ENCODE assay signal across 40 cellular contexts in the genomic region with DNA sequence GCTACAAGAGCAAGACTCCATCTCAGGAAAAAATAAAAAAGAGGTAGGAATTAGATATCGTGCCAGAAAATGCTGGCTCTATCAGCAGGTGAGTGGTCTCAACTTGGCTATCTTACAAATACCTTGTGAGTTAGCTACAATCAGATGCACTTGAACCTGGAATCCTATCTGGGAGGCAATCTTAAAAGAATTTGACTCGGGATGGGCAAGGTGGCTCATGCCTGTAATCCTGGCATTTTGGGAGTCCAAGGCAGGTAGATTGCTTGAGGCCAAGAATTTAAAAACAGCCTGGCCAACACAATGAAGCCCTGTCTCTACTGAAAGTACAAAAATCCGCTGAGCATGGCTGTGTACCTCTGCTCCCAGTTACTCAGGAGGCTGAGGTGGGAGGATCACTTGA. TPM values are rescaled to one million over a fixed set of nuclear protein-coding genes. Genes with fewer than 3 reads are reported as not detected.
"Had no signal": no experiment of that assay in that cellular context is flagged by ENCODE, and none has a peak within 500 bp of the region (broad histone marks: within the 10 kb centered on the region; RNA-seq: fewer than 3 reads in every experiment).

No MANE protein-coding gene starts in this region.

- H3K4me1 ChIP-seq: adrenal gland, ascending aorta, body of pancreas, breast epithelium had no signal

- H3K27ac ChIP-seq: adrenal gland, ascending aorta, body of pancreas, brain microvascular endothelial cell, breast epithelium, cardiac muscle cell had no signal

- H3K27me3 ChIP-seq: adrenal gland, ascending aorta, body of pancreas, brain microvascular endothelial cell, breast epithelium, cardiac muscle cell had no signal

- H3K4me3 ChIP-seq: adrenal gland, ascending aorta, body of pancreas, breast epithelium, cardiac muscle cell had no signal

- DNase-seq: activated effector memory CD4-positive, alpha-beta T cell treated with anti-CD3 and anti-CD28 coated beads, Interleukin-2, amount 50 U/mL, for 16 hours; activated effector memory CD4-positive, alpha-beta T cell treated with Interleukin-2 at 50 U/mL for 16 hours; activated gamma-delta T cell; activated gamma-delta T cell treated with Interleukin-2 at 50 U/mL for 16 hours; activated naive CD4-positive, alpha-beta T cell; activated naive CD4-positive, alpha-beta T cell treated with anti-CD3 and anti-CD28 coated beads for 36 hours; activated naive CD4-positive, alpha-beta T cell treated with anti-CD3 and anti-CD28 coated beads, Interleukin-2, amount 10 ng/mL, durations not matched to agents 7 days and 5 days; activated naive CD4-positive, alpha-beta T cell treated with anti-CD3 and anti-CD28 coated beads, Interleukin-2, amount 50 U/mL, for 16 hours; activated naive CD4-positive, alpha-beta T cell treated with Interleukin-2 at 50 U/mL for 16 hours; activated naive CD8-positive, alpha-beta T cell treated with anti-CD3 and anti-CD28 coated beads for 36 hours; activated naive CD8-positive, alpha-beta T cell treated with anti-CD3 and anti-CD28 coated beads, Interleukin-2, amount 10 ng/mL, durations not matched to agents 7 days and 5 days; activated naive CD8-positive, alpha-beta T cell treated with anti-CD3 and anti-CD28 coated beads, Interleukin-2, amount 50 U/mL, for 24 hours; activated T-cell treated with anti-CD3 and anti-CD28 coated beads, Interleukin-2, amount 50 U/mL, for 1 hour; activated T-cell treated with anti-CD3 and anti-CD28 coated beads, Interleukin-2, amount 50 U/mL, for 24 hours; activated T-cell treated with anti-CD3 and anti-CD28 coated beads, Interleukin-2, amount 50 U/mL, for 4 hours; activated T-cell treated with anti-CD3 and anti-CD28 coated beads, Interleukin-2, amount 50 U/mL, for 48 hours; activated T-cell treated with anti-CD3 and anti-CD28 coated beads, Interleukin-2, amount 50 U/mL, for 72 hours; adrenal gland; amniotic stem cell; amygdala; anterior cingulate cortex; aorta; body of pancreas; brain microvascular endothelial cell; caudate nucleus; central memory CD4-positive, alpha-beta T cell; cerebellar nuclear complex had no signal

- H3K9me3 ChIP-seq: adrenal gland, ascending aorta, body of pancreas, breast epithelium had no signal

- H3K36me3 ChIP-seq: adrenal gland, ascending aorta, brain microvascular endothelial cell, breast epithelium had no signal

- FAIRE-seq: astrocyte, bronchial epithelial cell had no signal

- ATAC-seq: activated naive CD4-positive, alpha-beta T cell treated with anti-CD3 and anti-CD28 coated beads, Interleukin-2, amount 50 U/mL, for 72 hours; activated naive CD8-positive, alpha-beta T cell treated with anti-CD3 and anti-CD28 coated beads, Interleukin-2, amount 50 U/mL, for 24 hours; activated T-cell treated with anti-CD3 and anti-CD28 coated beads, Interleukin-2, amount 50 U/mL, for 4 hours; activated T-cell treated with anti-CD3 and anti-CD28 coated beads, Interleukin-2, amount 50 U/mL, for 72 hours; activated T-helper 17 cell treated with anti-CD3 and anti-CD28 coated beads, Interleukin-2, amount 50 U/mL, for 72 hours; body of pancreas had no signal

RNA-seq across cellular contexts. Expression of a gene that starts 29.4 kb away (rescaled TPM):
- total RNA-seq: ascending aorta had no signal

RNA-seq across cellular contexts. Expression of a gene that starts 42.5 kb away (rescaled TPM):
- total RNA-seq: activated naive CD4-positive, alpha-beta T cell treated with anti-CD3 and anti-CD28 coated beads for 36 hours; activated naive CD8-positive, alpha-beta T cell treated with anti-CD3 and anti-CD28 coated beads for 36 hours; activated T-helper 1 cell treated with anti-CD3 and anti-CD28 coated beads, Interleukin-12 subunit alpha, Interleukin-12 subunit beta, Interleukin-2, Interleukin-4 antibody, amounts not matched to agents 30 ng/mL and 10 ng/mL and 1 ng/mL, durations not matched to agents 14 hours and 24 hours and 36 hours; ascending aorta; breast epithelium; bronchial epithelial cell; chondrocyte had no signal
- polyA plus RNA-seq: cardiac muscle cell had no signal

RNA-seq across cellular contexts. Expression of a gene that starts 48.2 kb away (rescaled TPM):
- total RNA-seq: activated naive CD4-positive, alpha-beta T cell treated with anti-CD3 and anti-CD28 coated beads for 36 hours; activated naive CD4-positive, alpha-beta T cell treated with anti-CD3 and anti-CD28 coated beads, Interleukin-2, amount 50 U/mL, for 72 hours; activated naive CD8-positive, alpha-beta T cell treated with anti-CD3 and anti-CD28 coated beads for 36 hours; activated naive CD8-positive, alpha-beta T cell treated with anti-CD3 and anti-CD28 coated beads, Interleukin-2, amount 10 ng/mL, durations not matched to agents 7 days and 5 days; activated T-cell treated with anti-CD3 and anti-CD28 coated beads, Interleukin-2, amount 50 U/mL, for 4 hours; activated T-cell treated with anti-CD3 and anti-CD28 coated beads, Interleukin-2, amount 50 U/mL, for 72 hours; activated T-helper 1 cell treated with anti-CD3 and anti-CD28 coated beads, Interleukin-12 subunit alpha, Interleukin-12 subunit beta, Interleukin-2, Interleukin-4 antibody, amounts not matched to agents 30 ng/mL and 10 ng/mL and 1 ng/mL, durations not matched to agents 14 hours and 24 hours and 36 hours; activated T-helper 17 cell treated with anti-CD3 and anti-CD28 coated beads, Interleukin-2, amount 50 U/mL, for 72 hours; activated T-helper 2 cell treated with anti-CD3 and anti-CD28 coated beads, Interferon-gamma antibody, Interleukin-2, Interleukin-4, amounts not matched to agents 10 μg/mL and 5 μg/mL and 100 μg/mL, durations not matched to agents 14 hours and 24 hours and 36 hours; adrenal gland; aorta; ascending aorta; astrocyte; body of pancreas; breast epithelium; bronchial epithelial cell; cardiac septum; cerebellum; chondrocyte had no signal
- polyA plus RNA-seq: adipose tissue, aorta had no signal
